In the genomic region with DNA sequence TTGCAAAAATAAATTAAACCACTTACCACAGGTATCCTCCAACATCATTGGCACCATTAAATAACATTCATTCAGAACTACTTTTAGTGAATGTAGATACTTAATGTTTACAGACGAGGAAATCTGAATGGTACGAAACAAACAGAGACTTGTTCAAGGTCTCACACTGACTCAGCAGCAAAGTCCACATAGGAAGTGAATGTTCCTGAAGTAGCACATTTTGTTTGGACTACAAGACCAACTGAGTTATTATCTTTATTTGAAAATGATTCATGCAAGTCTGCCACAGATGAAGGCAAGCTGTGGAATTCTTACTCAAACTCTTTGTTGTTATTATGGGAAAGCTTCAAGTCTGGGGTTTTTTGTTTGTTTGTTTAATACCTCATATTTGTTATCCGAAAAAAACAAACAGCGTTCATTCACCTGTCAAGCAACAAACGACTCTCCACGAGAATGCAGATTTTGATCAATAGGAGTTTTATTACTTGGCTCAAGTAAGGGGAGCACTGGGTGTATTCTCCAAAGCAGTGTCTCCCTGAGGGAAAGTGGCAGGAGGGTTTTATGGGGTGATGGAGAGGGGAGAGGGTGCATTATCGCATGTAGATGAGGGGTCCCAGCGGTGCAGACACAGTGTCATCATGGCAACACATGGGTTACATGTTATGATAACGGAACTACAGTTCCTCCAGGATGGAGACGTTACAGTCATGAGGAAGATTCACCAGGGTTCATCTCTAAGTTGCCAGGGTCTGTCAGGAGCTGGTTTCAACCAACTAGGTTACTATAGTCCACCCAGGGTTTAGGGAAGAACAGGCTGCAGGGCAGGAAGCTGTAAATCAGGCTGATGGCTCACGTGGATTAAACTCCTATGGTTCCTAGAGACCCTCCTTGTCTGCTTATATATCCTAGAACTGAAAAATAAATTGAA, we compare ENCODE assay signal across 1 cellular context.
TF ChIP-seq lines count a peak whose summit lies in the region.

No MANE protein-coding gene starts in this region.

TF ChIP-seq in A549, 52 proteins besides CTCF, POLR2A, EP300 and RAD21 (continued from another document):
- TF ChIP-seq, protein P1, sequence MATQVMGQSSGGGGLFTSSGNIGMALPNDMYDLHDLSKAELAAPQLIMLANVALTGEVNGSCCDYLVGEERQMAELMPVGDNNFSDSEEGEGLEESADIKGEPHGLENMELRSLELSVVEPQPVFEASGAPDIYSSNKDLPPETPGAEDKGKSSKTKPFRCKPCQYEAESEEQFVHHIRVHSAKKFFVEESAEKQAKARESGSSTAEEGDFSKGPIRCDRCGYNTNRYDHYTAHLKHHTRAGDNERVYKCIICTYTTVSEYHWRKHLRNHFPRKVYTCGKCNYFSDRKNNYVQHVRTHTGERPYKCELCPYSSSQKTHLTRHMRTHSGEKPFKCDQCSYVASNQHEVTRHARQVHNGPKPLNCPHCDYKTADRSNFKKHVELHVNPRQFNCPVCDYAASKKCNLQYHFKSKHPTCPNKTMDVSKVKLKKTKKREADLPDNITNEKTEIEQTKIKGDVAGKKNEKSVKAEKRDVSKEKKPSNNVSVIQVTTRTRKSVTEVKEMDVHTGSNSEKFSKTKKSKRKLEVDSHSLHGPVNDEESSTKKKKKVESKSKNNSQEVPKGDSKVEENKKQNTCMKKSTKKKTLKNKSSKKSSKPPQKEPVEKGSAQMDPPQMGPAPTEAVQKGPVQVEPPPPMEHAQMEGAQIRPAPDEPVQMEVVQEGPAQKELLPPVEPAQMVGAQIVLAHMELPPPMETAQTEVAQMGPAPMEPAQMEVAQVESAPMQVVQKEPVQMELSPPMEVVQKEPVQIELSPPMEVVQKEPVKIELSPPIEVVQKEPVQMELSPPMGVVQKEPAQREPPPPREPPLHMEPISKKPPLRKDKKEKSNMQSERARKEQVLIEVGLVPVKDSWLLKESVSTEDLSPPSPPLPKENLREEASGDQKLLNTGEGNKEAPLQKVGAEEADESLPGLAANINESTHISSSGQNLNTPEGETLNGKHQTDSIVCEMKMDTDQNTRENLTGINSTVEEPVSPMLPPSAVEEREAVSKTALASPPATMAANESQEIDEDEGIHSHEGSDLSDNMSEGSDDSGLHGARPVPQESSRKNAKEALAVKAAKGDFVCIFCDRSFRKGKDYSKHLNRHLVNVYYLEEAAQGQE (IDR thresholded peaks at IDR 0.05) = peak; percentile 53; the same call in 1 of the 2 replicates
- TF ChIP-seq, protein P2, sequence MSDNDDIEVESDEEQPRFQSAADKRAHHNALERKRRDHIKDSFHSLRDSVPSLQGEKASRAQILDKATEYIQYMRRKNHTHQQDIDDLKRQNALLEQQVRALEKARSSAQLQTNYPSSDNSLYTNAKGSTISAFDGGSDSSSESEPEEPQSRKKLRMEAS (IDR thresholded peaks at IDR 0.05) = peak; percentile 61
- TF ChIP-seq CHD2 (IDR thresholded peaks at IDR 0.05; ENCODE audit: low read length, partially characterized antibody) = no peak
- no peak for TF ChIP-seq HOXA7 (CRISPR knock-in tag; IDR thresholded peaks at IDR 0.05)
- TF ChIP-seq EHMT2 (IDR thresholded peaks at IDR 0.05; ENCODE audit: low read depth) = no peak
- TF ChIP-seq ZSCAN20 (CRISPR knock-in tag; IDR thresholded peaks at IDR 0.05) = no peak
- TF ChIP-seq MYC (IDR thresholded peaks at IDR 0.05; ENCODE audit: borderline replicate concordance, low read length) = no peak
- peak; percentile 94 for TF ChIP-seq MAFK (IDR thresholded peaks at IDR 0.05; ENCODE audit: partially characterized antibody)
- TF ChIP-seq GATA3 (IDR thresholded peaks at IDR 0.05; ENCODE audit: borderline replicate concordance) = peak; percentile 90
- TF ChIP-seq, protein P3, sequence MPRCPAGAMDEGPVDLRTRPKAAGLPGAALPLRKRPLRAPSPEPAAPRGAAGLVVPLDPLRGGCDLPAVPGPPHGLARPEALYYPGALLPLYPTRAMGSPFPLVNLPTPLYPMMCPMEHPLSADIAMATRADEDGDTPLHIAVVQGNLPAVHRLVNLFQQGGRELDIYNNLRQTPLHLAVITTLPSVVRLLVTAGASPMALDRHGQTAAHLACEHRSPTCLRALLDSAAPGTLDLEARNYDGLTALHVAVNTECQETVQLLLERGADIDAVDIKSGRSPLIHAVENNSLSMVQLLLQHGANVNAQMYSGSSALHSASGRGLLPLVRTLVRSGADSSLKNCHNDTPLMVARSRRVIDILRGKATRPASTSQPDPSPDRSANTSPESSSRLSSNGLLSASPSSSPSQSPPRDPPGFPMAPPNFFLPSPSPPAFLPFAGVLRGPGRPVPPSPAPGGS (IDR thresholded peaks at IDR 0.05) = 0 out of 3 replicates have a peak, but pooled peaks have one; percentile 13
- no peak for TF ChIP-seq CHD4 (IDR thresholded peaks at IDR 0.05; ENCODE audit: borderline replicate concordance)
- no peak for TF ChIP-seq CBX2 (IDR thresholded peaks at IDR 0.05; ENCODE audit: borderline replicate concordance, low read depth)
- no peak for TF ChIP-seq SREBF2 (IDR thresholded peaks at IDR 0.05)
- TF ChIP-seq JUN (IDR thresholded peaks at IDR 0.05) = peak; percentile 31 to 85; a peak in 3 of 5 replicates
- no peak for TF ChIP-seq TFCP2L1 (CRISPR knock-in tag; IDR thresholded peaks at IDR 0.05)
